ENCODE assay signal across 8 cellular contexts in genomic region chr21:22575165-22575584, GRCh38.
DNase-seq lines count a peak whose midpoint lies in the region; ATAC-seq and TF ChIP-seq lines count a peak whose summit lies in the region.

No MANE protein-coding gene starts in this region.

- DNase-seq in A172 (ENCODE audit: low spot score), result peak; percentile 1
- DNase-seq in NOMO-1 (lab: John Stamatoyannopoulos, UW; ENCODE audit: unreplicated experiment in 2 of 2), result peak; percentile 2 to 30
- no peak for DNase-seq in epithelial cell of proximal tubule (ENCODE audit: low read depth)
- no peak for DNase-seq in lower leg skin (ENCODE audit: low spot score in 2 of 2)

- TF ChIP-seq CTCF in epithelial cell of proximal tubule (conservative IDR thresholded peaks at IDR 0.05; ENCODE audit: low read depth, low read length) (peak; percentile 13), lower leg skin (IDR thresholded peaks at IDR 0.05) (no peak)

- no peaks in the 10 kb centered on the region for H3K27me3 ChIP-seq in HUES6 (ENCODE audit: control insufficient read depth, insufficient read depth, low read length)

- H3K4me3 ChIP-seq in HUES6 (ENCODE audit: low read depth, low read length), result peak overlapping the region; percentile 56
- no peak overlapping the region for H3K4me3 ChIP-seq in epithelial cell of proximal tubule (ENCODE audit: low read depth, low read length)
- H3K4me3 ChIP-seq in lower leg skin (ENCODE audit: low read depth, poor library complexity, severe bottlenecking), result no peak overlapping the region

- no peak overlapping the region for H3K9ac ChIP-seq in HUES6 (ENCODE audit: low read length)

- H3K4me1 ChIP-seq in HUES6 (ENCODE audit: control insufficient read depth, insufficient read depth, low read length), result no peaks in the 10 kb centered on the region; the same call in 1 of the 2 replicates

- intact Hi-C loops in lower leg skin (cut with DNase I; ENCODE audit: low total_unique reads), result no loop called here

- H3K36me3 ChIP-seq in HUES6 (ENCODE audit: control insufficient read depth, insufficient read depth, low read length), result no peaks in the 10 kb centered on the region

- 6 to 7% methylated on average over 5 of the region's 5 CpGs for WGBS in lower leg skin, 2 donors

- no peaks in the 10 kb centered on the region for H3K9me3 ChIP-seq in HUES6 (ENCODE audit: control insufficient read depth, insufficient read depth, low read depth, low read length)

- no peak for TF ChIP-seq POLR2A in GM18505 (IDR thresholded peaks at IDR 0.05; ENCODE audit: borderline replicate concordance, extremely low read depth, insufficient read depth, insufficient read length)
- no peak for TF ChIP-seq POLR2A in lower leg skin (IDR thresholded peaks at IDR 0.05)

- ATAC-seq in GM18505 (IDR thresholded peaks at IDR 0.05; ENCODE audit: unreplicated experiment) (no peak), HG03439 (IDR thresholded peaks at IDR 0.05; ENCODE audit: unreplicated experiment) (no peak), GM19452 (IDR thresholded peaks at IDR 0.05; ENCODE audit: unreplicated experiment) (no peak)

- peak overlapping the region; percentile 45; the same call in 1 of the 2 replicates for H3K27ac ChIP-seq in HUES6 (ENCODE audit: low read depth, low read length)

Comparison
In these comparisons a context has a peak if more than half of its experiments do, and no peak if none do; other contexts are left out.
1. DNase-seq: peak in A172 (single experiment) and NOMO-1 (2 of 2); none in epithelial cell of proximal tubule (single experiment) and lower leg skin (0 of 2).